Comparison of ENCODE assay signal across 9 cellular contexts in the genomic region with DNA sequence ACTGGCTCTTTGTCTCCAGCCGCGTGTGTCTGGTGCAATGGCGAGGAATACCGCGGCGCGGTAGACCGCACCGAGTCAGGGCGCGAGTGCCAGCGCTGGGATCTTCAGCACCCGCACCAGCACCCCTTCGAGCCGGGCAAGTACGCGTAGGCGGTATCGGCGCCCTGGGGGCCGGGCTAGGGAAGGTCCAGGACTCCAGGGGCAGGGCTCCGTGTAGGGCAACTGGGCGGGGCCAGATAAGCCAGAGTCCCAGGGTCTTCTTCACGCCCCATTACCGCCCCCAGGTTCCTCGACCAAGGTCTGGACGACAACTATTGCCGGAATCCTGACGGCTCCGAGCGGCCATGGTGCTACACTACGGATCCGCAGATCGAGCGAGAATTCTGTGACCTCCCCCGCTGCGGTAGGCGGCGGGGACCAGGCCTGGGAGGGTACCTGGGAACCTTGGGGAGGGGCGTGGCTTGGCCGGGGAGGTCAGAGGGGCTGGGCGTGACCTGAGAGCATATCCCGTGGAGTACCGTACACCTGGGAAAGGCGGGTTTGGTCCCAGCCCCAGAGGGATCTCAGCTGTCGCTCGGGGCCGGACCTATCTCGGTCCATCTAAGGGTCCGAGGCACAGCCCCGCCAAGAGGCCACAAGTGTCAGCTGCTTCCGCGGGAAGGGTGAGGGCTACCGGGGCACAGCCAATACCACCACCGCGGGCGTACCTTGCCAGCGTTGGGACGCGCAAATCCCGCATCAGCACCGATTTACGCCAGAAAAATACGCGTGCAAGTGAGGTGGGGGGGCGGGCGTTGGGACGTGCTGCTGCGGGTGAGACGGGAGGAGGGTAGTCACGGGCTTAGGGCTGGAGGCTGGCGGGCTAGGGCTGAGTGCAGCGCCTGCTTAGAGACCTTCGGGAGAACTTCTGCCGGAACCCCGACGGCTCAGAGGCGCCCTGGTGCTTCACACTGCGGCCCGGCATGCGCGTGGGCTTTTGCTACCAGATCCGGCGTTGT. TPM values are rescaled to one million over a fixed set of nuclear protein-coding genes. Genes with fewer than 3 reads are reported as not detected.
DNase-seq lines count a peak whose midpoint lies in the region; ATAC-seq, FAIRE-seq and TF ChIP-seq lines count a peak whose summit lies in the region.
"Not testable (repeated sequence)": the region's sequence is repeated elsewhere in the genome, so short reads cannot be mapped to it uniquely, and the experiment has no call there.
"Had no signal": no experiment of that assay in that cellular context is flagged by ENCODE, and none has a peak within 500 bp of the region (broad histone marks: within the 10 kb centered on the region; RNA-seq: fewer than 3 reads in every experiment).

No MANE protein-coding gene starts in this region.

- not testable (repeated sequence) for H3K9ac ChIP-seq in K562 (ENCODE audit: insufficient read depth in 1 of 2, low read depth in 2 of 2, low read length in 2 of 2)

- H3K79me2 ChIP-seq in K562 (ENCODE audit: control insufficient read depth, insufficient read depth, low read length): peaks cover 24% of the 10 kb centered on the region

- H3K36me3 ChIP-seq in WERI-Rb-1; K562 (ENCODE audit: control insufficient read depth, insufficient read depth, low read length): not testable (repeated sequence)

- not testable (repeated sequence) for H3K9me1 ChIP-seq in K562 (ENCODE audit: control insufficient read depth, insufficient read depth, low read length)

- not testable (repeated sequence) for TF ChIP-seq POLR2A in K562 (conservative IDR thresholded peaks at IDR 0.05)

- not testable (repeated sequence) for H3K4me3 ChIP-seq in WERI-Rb-1 (ENCODE audit: low read depth, low read length); K562

- peaks cover 14 to 31% (median 18%) of the 10 kb centered on the region in 3 donors for H3K27me3 Mint-ChIP-seq in CD14-positive monocyte (ENCODE audit: low read depth in 3 of 3)
- not testable (repeated sequence) for H3K27me3 Mint-ChIP-seq in activated T-cell treated with anti-CD3 and anti-CD28 coated beads, Interleukin-2, amount 50 U/mL, for 24 hours; glutamatergic neuron (ENCODE audit: unreplicated experiment); osteocyte (ENCODE audit: unreplicated experiment)

- H3K36me3 Mint-ChIP-seq in CD14-positive monocyte; activated T-cell treated with anti-CD3 and anti-CD28 coated beads, Interleukin-2, amount 50 U/mL, for 24 hours (ENCODE audit: low read depth); glutamatergic neuron (ENCODE audit: unreplicated experiment); osteocyte (ENCODE audit: unreplicated experiment): not testable (repeated sequence)

- not testable (repeated sequence) for H3K4me1 Mint-ChIP-seq in CD14-positive monocyte; activated T-cell treated with anti-CD3 and anti-CD28 coated beads, Interleukin-2, amount 50 U/mL, for 24 hours (ENCODE audit: low read depth); glutamatergic neuron (ENCODE audit: low read depth, unreplicated experiment); osteocyte (ENCODE audit: unreplicated experiment)

- not testable (repeated sequence) for H3K27ac Mint-ChIP-seq in CD14-positive monocyte; activated T-cell treated with anti-CD3 and anti-CD28 coated beads, Interleukin-2, amount 50 U/mL, for 24 hours; glutamatergic neuron (ENCODE audit: unreplicated experiment); osteocyte (ENCODE audit: unreplicated experiment)

- not testable (repeated sequence) for H2AFZ ChIP-seq in K562 (ENCODE audit: low read depth, low read length)

- TF ChIP-seq RAD21 in K562 (CRISPR knock-in tag; conservative IDR thresholded peaks at IDR 0.05 in 1 of 2, IDR thresholded peaks at IDR 0.05 in 1 of 2): not testable (repeated sequence)

- not testable (repeated sequence) for H3K27me3 ChIP-seq in WERI-Rb-1 (ENCODE audit: insufficient read depth, low read depth, severe bottlenecking); K562 (ENCODE audit: control insufficient read depth in 2 of 2, insufficient read depth in 2 of 2, low read length in 2 of 2)

- not testable (repeated sequence) for TF ChIP-seq EP300 in K562 (IDR thresholded peaks at IDR 0.05; ENCODE audit: low read length)

- H3K9me3 ChIP-seq in WERI-Rb-1 (ENCODE audit: severe bottlenecking); K562 (replicated peaks; ENCODE audit: control insufficient read depth, insufficient read depth, low read depth, low read length): not testable (repeated sequence)

- POLR2A ChIA-PET in K562 (lab: Yijun Ruan, JAX): not testable (repeated sequence)

- intact Hi-C loops in CD14-positive monocyte (cut with micrococcal nuclease): loop anchor here in 1 of 2 donors (10.0 kb wide), 1 partner anchor 257 kb away; no protein-coding TSS in a partner anchor
- intact Hi-C loops in K562 (cut with micrococcal nuclease): not testable (repeated sequence)

- H3K4me1 ChIP-seq in K562 (replicated peaks in 1 of 2; ENCODE audit: control insufficient read depth in 2 of 2, insufficient read depth in 2 of 2, low read length in 2 of 2): peaks cover 19 to 40% of the 10 kb centered on the region in 2 experiments

- peak overlapping the region; percentile 21 to 45 for H3K4me3 Mint-ChIP-seq in CD14-positive monocyte
- peak overlapping the region; percentile 32 for H3K4me3 Mint-ChIP-seq in activated T-cell treated with anti-CD3 and anti-CD28 coated beads, Interleukin-2, amount 50 U/mL, for 24 hours
- not testable (repeated sequence) for H3K4me3 Mint-ChIP-seq in glutamatergic neuron (ENCODE audit: unreplicated experiment); osteocyte (ENCODE audit: unreplicated experiment)

- WGBS in K562 (ENCODE audit: insufficient coverage, low coverage, missing lambda C conversion rate): 95% methylated on average over 41 of the region's 84 CpGs

- DNase-seq in CD14-positive monocyte (ENCODE audit: low spot score) (peak; percentile 43), WERI-Rb-1 (peak; percentile 4), glutamatergic neuron (peak; percentile 18), left lobe of liver (ENCODE audit: low spot score) (peak; percentile 46), osteocyte (ENCODE audit: extremely low spot score, unreplicated experiment) (peak; percentile 83)
- peak; percentile 71 for DNase-seq in activated T-cell treated with anti-CD3 and anti-CD28 coated beads, Interleukin-2, amount 50 U/mL, for 24 hours
- not testable (repeated sequence) for DNase-seq in K562 (ENCODE audit: extremely low read depth in 1 of 4, low spot score in 3 of 4)
- DNase-seq in stimulated activated CD8-positive, alpha-beta memory T cell treated with anti-CD3 and anti-CD28 coated beads, Interleukin-4, amount 100 ng/mL, for 48 hours: peak; percentile 51

- in situ Hi-C loops in K562 (cut with MboI): not testable (repeated sequence)

- FAIRE-seq in K562 (lab: Jason Lieb, UNC): not testable (repeated sequence)

- not testable (repeated sequence) for H3K9me3 Mint-ChIP-seq in CD14-positive monocyte; activated T-cell treated with anti-CD3 and anti-CD28 coated beads, Interleukin-2, amount 50 U/mL, for 24 hours; glutamatergic neuron (ENCODE audit: unreplicated experiment); osteocyte (ENCODE audit: unreplicated experiment)

- TF ChIP-seq CTCF in CD14-positive monocyte (IDR thresholded peaks at IDR 0.05); WERI-Rb-1 (IDR thresholded peaks at IDR 0.05; ENCODE audit: low read depth, low read length); K562 (IDR thresholded peaks at IDR 0.05 in 2 of 3, conservative IDR thresholded peaks at IDR 0.05 in 1 of 3; ENCODE audit: insufficient read depth in 2 of 3, low read depth in 1 of 3, low read length in 3 of 3); glutamatergic neuron (IDR thresholded peaks at IDR 0.05; ENCODE audit: partially characterized antibody, unreplicated experiment); osteocyte (IDR thresholded peaks at IDR 0.05): not testable (repeated sequence)

- not testable (repeated sequence) for BruUV-seq in K562 (replicated peaks; lab: Mats Ljungman, UMichigan)

- not testable (repeated sequence) for H4K20me1 ChIP-seq in K562 (replicated peaks; ENCODE audit: control insufficient read depth, insufficient read depth, low read length)

- not testable (repeated sequence) for H3K4me2 ChIP-seq in K562 (ENCODE audit: insufficient read depth, low read length)

- CTCF ChIA-PET in K562 (lab: Yijun Ruan, JAX; ENCODE audit: low intra/inter-chr PET ratio): not testable (repeated sequence)

- H3K27ac ChIP-seq in WERI-Rb-1; K562 (ENCODE audit: extremely low read depth, low read depth, low read length): not testable (repeated sequence)

- not testable (repeated sequence) for ATAC-seq in K562
- peak; percentile 41 for ATAC-seq in left lobe of liver

RNA-seq across cellular contexts. Expression of gene RNU1-3, which starts 19.3 kb away (rescaled TPM):
- polyA plus RNA-seq in CD14-positive monocyte (not detected), K562 (2011; rRNA removed) (83.9 TPM in 1 of 2 replicates, not detected in the other), K562 (2014; fragmentation: Illumina TruSeq; extraction: Trizol) (not detected in 2 replicates), K562 (2014; fragmentation: Nextera tagmentation; extraction: Ambion mirVana) (1 to 10 TPM in 1 of 2 experiments, not detected in 1; 3.0 TPM), K562 (2014; rRNA removed) (not detected in 2 replicates)
- total RNA-seq in K562 (2011; cell fraction: chromatin; rRNA removed; ENCODE audit: low replicate concordance): under 0.01 TPM in 2 replicates
- total RNA-seq in K562 (2011; cell fraction: nucleolus; rRNA removed): under 0.01 and 21,200 TPM in 2 replicates
- under 0.01 and 24,158 TPM in 2 replicates for total RNA-seq in K562 (2011; cell fraction: nucleoplasm; rRNA removed)
- total RNA-seq in K562 (2014; rRNA removed) (under 0.01 TPM in 2 replicates), K562 (2014; rRNA removed; fragmentation: Illumina TruSeq; extraction: Trizol) (28,565 and 32,823 TPM in 2 replicates), K562 (2015; rRNA removed; fragmentation: Illumina TruSeq; extraction: Trizol) (20,456 and 27,045 TPM in 2 replicates), K562 (2021) (2,231 and 2,538 TPM in 2 replicates), glutamatergic neuron (ENCODE audit: unreplicated experiment) (3,598 TPM), left lobe of liver (1,159 TPM), osteocyte (2,650 and 2,859 TPM in 2 replicates)
- under 0.01 TPM in 1 of 2 replicates, not detected in the other for polyA plus RNA-seq in K562 (2011; cell fraction: cytosol; rRNA removed)
- polyA plus RNA-seq in K562 (2011; cell fraction: nucleus; rRNA removed): under 0.01 and 1,424 TPM in 2 replicates
- polyA plus RNA-seq in K562 (2012): 25.1 TPM in 1 of 2 replicates, not detected in the other
- 10,756 and 20,531 TPM in 2 replicates for polyA minus RNA-seq in K562 (2011; rRNA and poly(A)+ RNA removed)
- polyA minus RNA-seq in K562 (2011; cell fraction: cytosol; rRNA and poly(A)+ RNA removed): 58,964 and 66,171 TPM in 2 replicates
- polyA minus RNA-seq in K562 (2011; cell fraction: nucleus; rRNA and poly(A)+ RNA removed): 66,769 and 85,880 TPM in 2 replicates
- total RNA-seq: fibroblast of villous mesenchyme had no signal

RNA-seq across cellular contexts. Expression of gene NBPF1, which starts 34.1 kb away (rescaled TPM):
- 1 to 10 TPM; 2.6 to 4.3 TPM for polyA plus RNA-seq in CD14-positive monocyte
- 56.6 and 102 TPM in 2 replicates for total RNA-seq in K562 (2011; cell fraction: chromatin; rRNA removed; ENCODE audit: low replicate concordance)
- total RNA-seq in K562 (2011; cell fraction: nucleolus; rRNA removed): 36.9 and 44.1 TPM in 2 replicates
- 89.4 and 146 TPM in 2 replicates for total RNA-seq in K562 (2011; cell fraction: nucleoplasm; rRNA removed)
- 15.1 and 19.0 TPM in 2 replicates for total RNA-seq in K562 (2014; rRNA removed)
- total RNA-seq in K562 (2014; rRNA removed; fragmentation: Illumina TruSeq; extraction: Trizol): 20.3 and 21.2 TPM in 2 replicates
- total RNA-seq in K562 (2015; rRNA removed; fragmentation: Illumina TruSeq; extraction: Trizol): 39.1 and 42.6 TPM in 2 replicates
- total RNA-seq in K562 (2021): 31.4 and 33.6 TPM in 2 replicates
- polyA plus RNA-seq in K562 (2011; rRNA removed): 36.5 and 41.3 TPM in 2 replicates
- polyA plus RNA-seq in K562 (2011; cell fraction: cytosol; rRNA removed): 15.1 and 32.8 TPM in 2 replicates
- polyA plus RNA-seq in K562 (2011; cell fraction: nucleus; rRNA removed): 56.8 and 69.1 TPM in 2 replicates
- polyA plus RNA-seq in K562 (2012): 32.4 and 33.6 TPM in 2 replicates
- 27.6 and 35.0 TPM in 2 replicates for polyA plus RNA-seq in K562 (2014; fragmentation: Illumina TruSeq; extraction: Trizol)
- 1 to 10 TPM; 5.2 to 7.9 TPM for polyA plus RNA-seq in K562 (2014; fragmentation: Nextera tagmentation; extraction: Ambion mirVana)
- 24.1 and 30.7 TPM in 2 replicates for polyA plus RNA-seq in K562 (2014; rRNA removed)
- polyA minus RNA-seq in K562 (2011; rRNA and poly(A)+ RNA removed): 28.5 and 39.5 TPM in 2 replicates
- polyA minus RNA-seq in K562 (2011; cell fraction: cytosol; rRNA and poly(A)+ RNA removed): 10.4 and 15.7 TPM in 2 replicates
- 39.3 and 69.2 TPM in 2 replicates for polyA minus RNA-seq in K562 (2011; cell fraction: nucleus; rRNA and poly(A)+ RNA removed)
- total RNA-seq in glutamatergic neuron (ENCODE audit: unreplicated experiment): 41.8 TPM
- 23.0 TPM for total RNA-seq in left lobe of liver
- 50.1 and 55.6 TPM in 2 replicates for total RNA-seq in osteocyte
